In the genomic region with DNA sequence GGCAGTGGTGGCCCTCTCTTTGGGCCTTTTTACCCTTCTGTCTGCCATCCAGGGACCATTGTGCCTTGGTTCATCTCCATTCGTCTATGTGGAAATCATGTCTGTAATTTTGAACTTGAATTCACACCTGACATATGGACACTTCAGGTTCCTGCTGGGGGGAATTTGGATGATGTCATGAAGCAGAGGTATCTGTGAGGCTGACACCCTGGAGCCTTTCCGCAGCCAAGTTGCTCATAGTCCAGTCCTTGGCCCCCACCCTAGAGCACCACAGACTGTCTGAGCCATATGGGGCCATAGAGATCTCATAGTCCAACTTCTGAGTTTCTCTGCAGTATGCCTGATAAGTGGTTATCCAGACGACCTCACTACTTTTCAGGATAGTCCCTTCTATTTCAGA, we compare ENCODE assay signal across 35 cellular contexts.
"Had no signal": no experiment of that assay in that cellular context is flagged by ENCODE, and none has a peak within 500 bp of the region (broad histone marks: within the 10 kb centered on the region; RNA-seq: fewer than 3 reads in every experiment).

No MANE protein-coding gene starts in this region.

- DNase-seq: activated B cell treated with CpG ODN at 0.5 μM for 24 hours; activated CD4-positive, alpha-beta memory T cell treated with anti-CD3 and anti-CD28 coated beads for 36 hours; activated CD4-positive, alpha-beta T cell treated with anti-CD3 and anti-CD28 coated beads for 4 hours; activated CD4-positive, alpha-beta T cell treated with anti-CD3 and anti-CD28 coated beads, Interleukin-2, amount 10 ng/mL, durations not matched to agents 24 days and 14 days; activated CD4-positive, alpha-beta T cell treated with anti-CD3 and anti-CD28 coated beads, Interleukin-2, amount 50 U/mL, for 1 hour; activated CD4-positive, alpha-beta T cell treated with anti-CD3 and anti-CD28 coated beads, Interleukin-2, amount 50 U/mL, for 4 hours; activated CD4-positive, CD25-positive, alpha-beta regulatory T cell treated with anti-CD3 and anti-CD28 coated beads, Interleukin-2, amount 50 U/mL, for 72 hours; activated CD8-positive, alpha-beta memory T cell treated with anti-CD3 and anti-CD28 coated beads, Interleukin-2, amount 50 U/mL, for 4 hours; activated CD8-positive, alpha-beta T cell treated with anti-CD3 and anti-CD28 coated beads for 36 hours; activated effector memory CD4-positive, alpha-beta T cell treated with anti-CD3 and anti-CD28 coated beads, Interleukin-2, amount 50 U/mL, for 16 hours; activated gamma-delta T cell treated with Interleukin-2 at 50 U/mL for 16 hours; activated naive CD4-positive, alpha-beta T cell; activated naive CD4-positive, alpha-beta T cell treated with anti-CD3 and anti-CD28 coated beads for 36 hours; activated naive CD4-positive, alpha-beta T cell treated with anti-CD3 and anti-CD28 coated beads, Interleukin-2, amount 50 U/mL, for 16 hours; activated naive CD8-positive, alpha-beta T cell treated with anti-CD3 and anti-CD28 coated beads for 36 hours; activated T-cell treated with anti-CD3 and anti-CD28 coated beads for 4 hours; activated T-cell treated with anti-CD3 and anti-CD28 coated beads, Interleukin-2, amount 50 U/mL, for 1 hour; activated T-cell treated with anti-CD3 and anti-CD28 coated beads, Interleukin-2, amount 50 U/mL, for 4 hours; activated T-cell treated with anti-CD3 and anti-CD28 coated beads, Interleukin-2, amount 50 U/mL, for 72 hours; adrenal gland; amniotic stem cell; aorta; body of pancreas; brain microvascular endothelial cell; T-helper 1 cell; T-helper 2 cell; T-helper 9 cell had no signal

- H3K27me3 ChIP-seq: adrenal gland, body of pancreas, brain microvascular endothelial cell, breast epithelium had no signal

- H3K4me3 ChIP-seq: adrenal gland, body of pancreas, breast epithelium had no signal

- H3K4me1 Mint-ChIP-seq: activated B cell treated with CpG ODN at 0.5 μM for 24 hours; activated CD4-positive, alpha-beta T cell treated with anti-CD3 and anti-CD28 coated beads, Interleukin-2, amount 10 ng/mL, durations not matched to agents 24 days and 14 days; activated naive CD8-positive, alpha-beta T cell treated with anti-CD3 and anti-CD28 coated beads for 36 hours; activated T-helper 17 cell treated with anti-CD3 and anti-CD28 coated beads, Interleukin-2, amount 50 U/mL, for 72 hours; central memory CD8-positive, alpha-beta T cell had no signal

- H3K36me3 ChIP-seq: adrenal gland, brain microvascular endothelial cell, breast epithelium had no signal

- H3K9me3 ChIP-seq: body of pancreas had no signal

- H3K9me3 Mint-ChIP-seq: activated T-helper 1 cell treated with anti-CD3 and anti-CD28 coated beads, Interleukin-12 subunit alpha, Interleukin-12 subunit beta, Interleukin-2, Interleukin-4 antibody, amounts not matched to agents 30 ng/mL and 10 ng/mL and 1 ng/mL, durations not matched to agents 14 hours and 24 hours and 36 hours; central memory CD8-positive, alpha-beta T cell; T-helper 1 cell treated with Interleukin-12 subunit alpha and Interleukin-12 subunit beta and Interleukin-4 antibody, amounts not matched to agents 30 μg/mL and 1 μg/mL, for 36 hours; T-helper 2 cell treated with Interferon-gamma antibody and Interleukin-4, amounts not matched to agents 5 μg/mL and 100 μg/mL, for 36 hours had no signal

- H3K4me3 Mint-ChIP-seq: activated B cell treated with CpG ODN at 0.5 μM for 24 hours; activated CD4-positive, alpha-beta memory T cell treated with anti-CD3 and anti-CD28 coated beads for 36 hours; activated CD4-positive, alpha-beta T cell treated with anti-CD3 and anti-CD28 coated beads, Interleukin-2, amount 10 ng/mL, durations not matched to agents 24 days and 14 days; activated CD8-positive, alpha-beta T cell treated with anti-CD3 and anti-CD28 coated beads for 36 hours; activated naive CD4-positive, alpha-beta T cell treated with anti-CD3 and anti-CD28 coated beads for 36 hours; activated naive CD8-positive, alpha-beta T cell treated with anti-CD3 and anti-CD28 coated beads for 36 hours; activated T-cell treated with anti-CD3 and anti-CD28 coated beads, Interleukin-2, amount 50 U/mL, for 4 hours; activated T-cell treated with anti-CD3 and anti-CD28 coated beads, Interleukin-2, amount 50 U/mL, for 72 hours; activated T-helper 1 cell treated with anti-CD3 and anti-CD28 coated beads, Interleukin-12 subunit alpha, Interleukin-12 subunit beta, Interleukin-2, Interleukin-4 antibody, amounts not matched to agents 30 ng/mL and 10 ng/mL and 1 ng/mL, durations not matched to agents 14 hours and 24 hours and 36 hours; activated T-helper 17 cell treated with anti-CD3 and anti-CD28 coated beads, Interleukin-2, amount 50 U/mL, for 72 hours; central memory CD8-positive, alpha-beta T cell; T-helper 1 cell treated with Interleukin-12 subunit alpha and Interleukin-12 subunit beta and Interleukin-4 antibody, amounts not matched to agents 30 μg/mL and 1 μg/mL, for 36 hours; T-helper 2 cell treated with Interferon-gamma antibody and Interleukin-4, amounts not matched to agents 5 μg/mL and 100 μg/mL, for 36 hours had no signal

- H3K36me3 Mint-ChIP-seq: activated CD4-positive, alpha-beta memory T cell treated with anti-CD3 and anti-CD28 coated beads for 36 hours; activated naive CD4-positive, alpha-beta T cell treated with anti-CD3 and anti-CD28 coated beads, Interleukin-2, amount 50 U/mL, for 72 hours had no signal

- H3K27me3 Mint-ChIP-seq: activated B cell treated with CpG ODN at 0.5 μM for 24 hours; activated CD4-positive, alpha-beta memory T cell treated with anti-CD3 and anti-CD28 coated beads for 36 hours; activated CD4-positive, alpha-beta T cell treated with anti-CD3 and anti-CD28 coated beads, Interleukin-2, amount 10 ng/mL, durations not matched to agents 24 days and 14 days; activated CD8-positive, alpha-beta T cell treated with anti-CD3 and anti-CD28 coated beads for 36 hours; activated naive CD8-positive, alpha-beta T cell treated with anti-CD3 and anti-CD28 coated beads for 36 hours; activated T-helper 17 cell treated with anti-CD3 and anti-CD28 coated beads, Interleukin-2, amount 50 U/mL, for 72 hours; central memory CD8-positive, alpha-beta T cell had no signal

- H3K27ac Mint-ChIP-seq: activated B cell treated with CpG ODN at 0.5 μM for 24 hours; activated CD4-positive, alpha-beta memory T cell treated with anti-CD3 and anti-CD28 coated beads for 36 hours; activated CD4-positive, alpha-beta T cell treated with anti-CD3 and anti-CD28 coated beads, Interleukin-2, amount 10 ng/mL, durations not matched to agents 24 days and 14 days; activated CD8-positive, alpha-beta T cell treated with anti-CD3 and anti-CD28 coated beads for 36 hours; activated naive CD4-positive, alpha-beta T cell treated with anti-CD3 and anti-CD28 coated beads for 36 hours; activated naive CD4-positive, alpha-beta T cell treated with anti-CD3 and anti-CD28 coated beads, Interleukin-2, amount 50 U/mL, for 72 hours; activated naive CD8-positive, alpha-beta T cell treated with anti-CD3 and anti-CD28 coated beads for 36 hours; activated T-cell treated with anti-CD3 and anti-CD28 coated beads, Interleukin-2, amount 50 U/mL, for 72 hours; activated T-helper 1 cell treated with anti-CD3 and anti-CD28 coated beads, Interleukin-12 subunit alpha, Interleukin-12 subunit beta, Interleukin-2, Interleukin-4 antibody, amounts not matched to agents 30 ng/mL and 10 ng/mL and 1 ng/mL, durations not matched to agents 14 hours and 24 hours and 36 hours; activated T-helper 17 cell treated with anti-CD3 and anti-CD28 coated beads, Interleukin-2, amount 50 U/mL, for 72 hours; T-helper 1 cell treated with Interleukin-12 subunit alpha and Interleukin-12 subunit beta and Interleukin-4 antibody, amounts not matched to agents 30 μg/mL and 1 μg/mL, for 36 hours; T-helper 2 cell treated with Interferon-gamma antibody and Interleukin-4, amounts not matched to agents 5 μg/mL and 100 μg/mL, for 36 hours had no signal

- H3K27ac ChIP-seq: adrenal gland, body of pancreas, brain microvascular endothelial cell, breast epithelium, VCaP had no signal

- H3K4me1 ChIP-seq: adrenal gland, body of pancreas, breast epithelium had no signal
